ENCODE assay signal across 5 cellular contexts in genomic region chr5:171726819-171727218, GRCh38. TPM values are rescaled to one million over a fixed set of nuclear protein-coding genes. Genes with fewer than 3 reads are reported as not detected.
"Had no signal": no experiment of that assay in that cellular context is flagged by ENCODE, and none has a peak within 500 bp of the region (broad histone marks: within the 10 kb centered on the region; RNA-seq: fewer than 3 reads in every experiment).

No MANE protein-coding gene starts in this region.

RNA-seq across cellular contexts. Expression of gene SMIM23, which starts 58.8 kb away (rescaled TPM):
- total RNA-seq: HepG2, HT-29, HT1080, IMR-90, K562 had no signal
